ENCODE assay signal across 8 cellular contexts in genomic region chr16:4350365-4350786, GRCh38. TPM values are rescaled to one million over a fixed set of nuclear protein-coding genes. Genes with fewer than 3 reads are reported as not detected.
A peak's percentile ranks its signal among the peaks of the same experiment; 100 is the strongest.
DNase-seq lines count a peak whose midpoint lies in the region; ATAC-seq and TF ChIP-seq lines count a peak whose summit lies in the region.

No MANE protein-coding gene starts in this region.

- H3K27ac ChIP-seq in CD4-positive, CD25-positive, alpha-beta regulatory T cell (ENCODE audit: insufficient read depth, low read length, poor library complexity, severe bottlenecking): peak overlapping the region; percentile 66
- no peak overlapping the region for H3K27ac ChIP-seq in ectodermal cell (ENCODE audit: insufficient read depth, low read depth, low read length, poor library complexity, severe bottlenecking)
- H3K27ac ChIP-seq in neural cell (ENCODE audit: low read length): peak overlapping the region; percentile 28

- no peak for TF ChIP-seq RAD21 in neural cell (conservative IDR thresholded peaks at IDR 0.05)

- H3K79me2 ChIP-seq in neural cell (replicated peaks; ENCODE audit: insufficient read depth, low read length): peaks cover 10% of the 10 kb centered on the region

- TF ChIP-seq CTCF in neural cell (IDR thresholded peaks at IDR 0.05; ENCODE audit: poor library complexity, severe bottlenecking): no peak

- no peak for TF ChIP-seq EP300 in neural cell (conservative IDR thresholded peaks at IDR 0.05; ENCODE audit: poor library complexity, severe bottlenecking)

- H3K27ac Mint-ChIP-seq in CD4-positive, CD25-positive, alpha-beta regulatory T cell: peak overlapping the region; percentile 81 to 97 (median 92)

- 33 to 34% methylated on average over 23 of the region's 24 CpGs for WGBS in ectodermal cell, 2 experiments

- peak overlapping the region; percentile 68 for H3K9ac ChIP-seq in neural cell (ENCODE audit: low read length)

- no peaks in the 10 kb centered on the region for H3K9me2 ChIP-seq in neural cell (ENCODE audit: insufficient read depth, low read length)

- peaks cover 25% of the 10 kb centered on the region for H3K4me1 ChIP-seq in CD4-positive, CD25-positive, alpha-beta regulatory T cell (ENCODE audit: control insufficient read depth, insufficient read depth, low read length, poor library complexity, severe bottlenecking)
- no peaks in the 10 kb centered on the region for H3K4me1 ChIP-seq in ectodermal cell (ENCODE audit: control insufficient read depth, insufficient read depth, low read length)

- peak overlapping the region; percentile 91 to 95 (median 92) for H3K4me3 Mint-ChIP-seq in CD4-positive, CD25-positive, alpha-beta regulatory T cell

- H3K36me3 Mint-ChIP-seq in CD4-positive, CD25-positive, alpha-beta regulatory T cell: peaks cover 3% of the 10 kb centered on the region

- no peaks in the 10 kb centered on the region for H3K9me3 Mint-ChIP-seq in CD4-positive, CD25-positive, alpha-beta regulatory T cell

- no peaks in the 10 kb centered on the region for H3F3A ChIP-seq in neural cell (ENCODE audit: insufficient read depth, low read length, poor library complexity, severe bottlenecking)

- no peak for DNase-seq in CD4-positive, CD25-positive, alpha-beta regulatory T cell
- DNase-seq in KBM-7: peak; percentile 52
- no peak for DNase-seq in NCI-H1417 (lab: John Stamatoyannopoulos, UW)
- DNase-seq in mucosa of gallbladder (ENCODE audit: low spot score): no peak
- no peak for DNase-seq in NCI-H187 (lab: John Stamatoyannopoulos, UW)

- H3K36me3 ChIP-seq in CD4-positive, CD25-positive, alpha-beta regulatory T cell (ENCODE audit: control insufficient read depth, insufficient read depth, low read length): peaks cover 10% of the 10 kb centered on the region
- H3K36me3 ChIP-seq in ectodermal cell (ENCODE audit: control insufficient read depth, insufficient read depth, low read length): no peaks in the 10 kb centered on the region
- no peaks in the 10 kb centered on the region for H3K36me3 ChIP-seq in neural cell (ENCODE audit: insufficient read depth, low read length)

- H2AFZ ChIP-seq in neural cell (ENCODE audit: low read depth, low read length): peak overlapping the region; percentile 21

- in situ Hi-C loops in KBM-7 (cut with MboI; ENCODE audit: low pct_unique_long_range_greater_than_20kb, low sequenced_read_pairs): no loop called here

- peak overlapping the region; percentile 76 for H3K4me3 ChIP-seq in CD4-positive, CD25-positive, alpha-beta regulatory T cell (ENCODE audit: low read depth, low read length)
- H3K4me3 ChIP-seq in ectodermal cell (ENCODE audit: insufficient read depth, low read depth, low read length): peak overlapping the region; percentile 92
- H3K4me3 ChIP-seq in neural cell (ENCODE audit: low read length): peak overlapping the region; percentile 94

- H3K4me2 ChIP-seq in neural cell (ENCODE audit: low read length): peak overlapping the region; percentile 62

- no peaks in the 10 kb centered on the region for H4K20me1 ChIP-seq in neural cell (ENCODE audit: insufficient read depth)

- H3K27me3 ChIP-seq in CD4-positive, CD25-positive, alpha-beta regulatory T cell (ENCODE audit: control insufficient read depth, insufficient read depth, low read length): no peaks in the 10 kb centered on the region
- peaks cover 5% of the 10 kb centered on the region for H3K27me3 ChIP-seq in ectodermal cell (ENCODE audit: control insufficient read depth, insufficient read depth, low read length, poor library complexity, severe bottlenecking)
- H3K27me3 ChIP-seq in neural cell (ENCODE audit: insufficient read depth, low read depth, low read length): no peaks in the 10 kb centered on the region

- peaks cover 0 to 41% (median 28%) of the 10 kb centered on the region in 4 donors for H3K4me1 Mint-ChIP-seq in CD4-positive, CD25-positive, alpha-beta regulatory T cell

- no peaks in the 10 kb centered on the region for H3K27me3 Mint-ChIP-seq in CD4-positive, CD25-positive, alpha-beta regulatory T cell

- H3K9me3 ChIP-seq in CD4-positive, CD25-positive, alpha-beta regulatory T cell (ENCODE audit: control insufficient read depth in 2 of 2, low read length in 2 of 2): no peaks in the 10 kb centered on the region
- H3K9me3 ChIP-seq in ectodermal cell (ENCODE audit: control insufficient read depth, low read length): no peaks in the 10 kb centered on the region
- H3K9me3 ChIP-seq in neural cell (ENCODE audit: low read length): no peaks in the 10 kb centered on the region

- no peak for ATAC-seq in CD4-positive, CD25-positive, alpha-beta regulatory T cell (ENCODE audit: low read depth in 2 of 2)
- no peak for ATAC-seq in GM21723 (IDR thresholded peaks at IDR 0.05; ENCODE audit: unreplicated experiment)

TF ChIP-seq in neural cell, 6 proteins besides CTCF, POLR2A, EP300 and RAD21:
- TF ChIP-seq REST (IDR thresholded peaks at IDR 0.05; ENCODE audit: borderline replicate concordance): no peak
- no peak for TF ChIP-seq SMC3 (conservative IDR thresholded peaks at IDR 0.05; ENCODE audit: poor library complexity)
- TF ChIP-seq POLR2AphosphoS5 (IDR thresholded peaks at IDR 0.05): no peak
- TF ChIP-seq MXI1 (conservative IDR thresholded peaks at IDR 0.05; ENCODE audit: poor library complexity, severe bottlenecking): no peak
- TF ChIP-seq TAF1 (IDR thresholded peaks at IDR 0.05; ENCODE audit: low read depth): no peak
- no peak for TF ChIP-seq EZH2 (IDR thresholded peaks at IDR 0.05; ENCODE audit: borderline replicate concordance, insufficient read depth, low read length, poor library complexity, severe bottlenecking)

RNA-seq across cellular contexts. Expression of gene PAM16, which starts 0.7 kb away (rescaled TPM):
- total RNA-seq in CD4-positive, CD25-positive, alpha-beta regulatory T cell: 39.6 TPM
- 10 to 100 TPM; 26.2 to 44.9 (median 40.1) TPM for polyA plus RNA-seq in CD4-positive, CD25-positive, alpha-beta regulatory T cell
- polyA plus RNA-seq in ectodermal cell (2013, experiment 1 of 4): 40.9 TPM
- polyA plus RNA-seq in ectodermal cell (2013, experiment 2 of 4): 41.8 TPM
- polyA plus RNA-seq in ectodermal cell (2013, experiment 3 of 4): 46.4 TPM
- 47.3 TPM for polyA plus RNA-seq in ectodermal cell (2013, experiment 4 of 4)
- 125 and 145 TPM in 2 replicates for polyA plus RNA-seq in neural cell
- polyA minus RNA-seq in neural cell: 21.2 and 29.5 TPM in 2 replicates
- total RNA-seq in mucosa of gallbladder: 27.5 TPM

RNA-seq across cellular contexts. Expression of gene VASN, which starts 21.3 kb away (rescaled TPM):
- total RNA-seq in CD4-positive, CD25-positive, alpha-beta regulatory T cell: 0.57 TPM
- under 1 TPM in 1 of 4 donors, not detected in 3; 0.14 TPM for polyA plus RNA-seq in CD4-positive, CD25-positive, alpha-beta regulatory T cell
- 16.2 TPM for polyA plus RNA-seq in ectodermal cell (2013, experiment 1 of 4)
- polyA plus RNA-seq in ectodermal cell (2013, experiment 2 of 4): 13.3 TPM
- polyA plus RNA-seq in ectodermal cell (2013, experiment 3 of 4): 14.9 TPM
- polyA plus RNA-seq in ectodermal cell (2013, experiment 4 of 4): 16.3 TPM
- 0.32 and 0.57 TPM in 2 replicates for polyA plus RNA-seq in neural cell
- 0.46 and 0.49 TPM in 2 replicates for polyA minus RNA-seq in neural cell
- total RNA-seq in mucosa of gallbladder: 31.5 TPM

RNA-seq across cellular contexts. Expression of gene GLIS2, which starts 34.5 kb away (rescaled TPM):
- total RNA-seq in CD4-positive, CD25-positive, alpha-beta regulatory T cell: not detected
- polyA plus RNA-seq in CD4-positive, CD25-positive, alpha-beta regulatory T cell: under 1 TPM in 1 of 4 donors, not detected in 3; 0.03 TPM
- 10.6 TPM for polyA plus RNA-seq in ectodermal cell (2013, experiment 1 of 4)
- 10.8 TPM for polyA plus RNA-seq in ectodermal cell (2013, experiment 2 of 4)
- polyA plus RNA-seq in ectodermal cell (2013, experiment 3 of 4): 9.1 TPM
- polyA plus RNA-seq in ectodermal cell (2013, experiment 4 of 4): 10.0 TPM
- 2.6 and 3.2 TPM in 2 replicates for polyA plus RNA-seq in neural cell
- 5.9 and 7.8 TPM in 2 replicates for polyA minus RNA-seq in neural cell
- 22.2 TPM for total RNA-seq in mucosa of gallbladder

Comparison
In these comparisons a context has a peak if more than half of its experiments do, and no peak if none do; other contexts are left out.
1. RNA of gene VASN, which starts 21.3 kb away (total RNA-seq): 31.5 TPM in mucosa of gallbladder (single experiment); 0.57 TPM in CD4-positive, CD25-positive, alpha-beta regulatory T cell (single experiment); every median in the first group is over 10 times any median in the second.
2. RNA of gene GLIS2, which starts 34.5 kb away (total RNA-seq): 22.2 TPM in mucosa of gallbladder (single experiment); not detected in CD4-positive, CD25-positive, alpha-beta regulatory T cell (single experiment); every median in the first group is over 10 times any median in the second.
3. Peak in every context shown above with its lines, with median percentiles within 50 percentile points of each other: H3K4me3 ChIP-seq.